1 cellular context compared by ENCODE assay signal in the genomic region with DNA sequence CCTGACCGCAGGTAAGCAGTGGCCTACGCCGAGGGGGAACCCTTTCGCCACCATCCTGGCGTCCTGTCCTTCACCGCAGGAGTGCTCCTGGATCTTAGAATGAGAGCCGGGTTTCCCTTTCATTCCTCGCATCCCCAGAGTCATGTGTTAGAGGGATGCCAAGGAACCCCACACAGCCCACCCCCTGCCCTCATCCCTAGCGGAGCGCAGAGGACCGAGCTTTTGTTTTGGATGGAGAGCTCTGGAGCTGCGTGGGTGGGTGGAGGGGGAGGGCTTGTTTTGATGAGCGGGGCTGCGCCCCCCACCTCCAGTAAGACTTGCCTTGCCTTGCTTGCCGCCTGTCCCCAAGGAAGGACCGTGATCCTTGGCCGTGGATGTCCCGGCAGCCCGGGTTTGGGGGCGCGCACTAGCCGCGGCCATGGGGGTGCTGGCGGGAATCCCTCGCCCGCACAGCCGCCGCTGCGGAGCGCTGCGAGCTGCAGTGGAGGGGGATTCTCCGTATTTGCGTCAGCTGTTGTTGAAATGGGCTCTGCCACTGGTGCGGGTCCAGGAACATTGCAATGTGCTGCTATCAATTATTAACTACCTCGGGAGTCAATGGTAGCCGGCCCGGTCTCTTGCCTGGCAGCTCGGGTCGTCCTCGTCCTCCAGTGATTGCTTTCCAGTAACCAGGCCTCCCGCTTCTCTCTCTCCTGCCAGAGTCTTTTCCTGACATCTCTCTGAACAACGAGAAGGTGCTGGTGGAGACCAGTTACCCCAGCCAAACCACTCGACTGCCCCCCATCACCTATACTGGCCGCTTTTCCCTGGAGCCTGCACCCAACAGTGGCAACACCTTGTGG.
TF ChIP-seq lines count a peak whose summit lies in the region.

No MANE protein-coding gene starts in this region.

TF ChIP-seq in K562, 482 proteins besides CTCF, POLR2A, EP300 and RAD21 (continued from another document and continues in another):
- TF ChIP-seq ETV5 (CRISPR knock-in tag; IDR thresholded peaks at IDR 0.05; ENCODE audit: low read depth) (no peak), NRF1 (conservative IDR thresholded peaks at IDR 0.05 in 1 of 2, IDR thresholded peaks at IDR 0.05 in 1 of 2) (no peak), BACH1 (tag; IDR thresholded peaks at IDR 0.05) (no peak), NFIC (IDR thresholded peaks at IDR 0.05) (peak; percentile 23), FOXJ3 (CRISPR knock-in tag; IDR thresholded peaks at IDR 0.05) (no peak), DDX20 (tag; IDR thresholded peaks at IDR 0.05; ENCODE audit: low read depth) (no peak), ZEB2 (IDR thresholded peaks at IDR 0.05) (no peak), ZNF551 (CRISPR knock-in tag; IDR thresholded peaks at IDR 0.05) (no peak), TEAD4 (IDR thresholded peaks at IDR 0.05; ENCODE audit: low read length) (no peak; the same call in 1 of the 2 replicates), TEAD4 (CRISPR knock-in tag; IDR thresholded peaks at IDR 0.05; ENCODE audit: borderline replicate concordance) (0 out of 2 replicates have a peak, but pooled peaks have one; percentile 16), SMAD2 (IDR thresholded peaks at IDR 0.05; ENCODE audit: low read depth, low read length) (no peak), DIDO1 (tag; IDR thresholded peaks at IDR 0.05; ENCODE audit: low read depth) (no peak), POLR2G (IDR thresholded peaks at IDR 0.05; ENCODE audit: low read depth, low read length) (peak; percentile 69), MEF2A (IDR thresholded peaks at IDR 0.05; ENCODE audit: control insufficient read depth, low read depth, low read length) (peak; percentile 1; the same call in 1 of the 2 replicates), NFE2L1 (tag; IDR thresholded peaks at IDR 0.05; ENCODE audit: borderline replicate concordance, low read depth) (no peak), XRCC4 (IDR thresholded peaks at IDR 0.05; ENCODE audit: extremely low read depth, insufficient read depth, insufficient read length) (no peak), ESRRA (IDR thresholded peaks at IDR 0.05; ENCODE audit: borderline replicate concordance, low read depth) (no peak), LCOR (CRISPR knock-in tag; IDR thresholded peaks at IDR 0.05) (peak; percentile 96), TSC22D4 (tag; IDR thresholded peaks at IDR 0.05) (no peak), RUNX1 (IDR thresholded peaks at IDR 0.05; ENCODE audit: low read depth) (no peak), SUPT5H (IDR thresholded peaks at IDR 0.05) (peak; percentile 94), ZNF282 (CRISPR knock-in tag; IDR thresholded peaks at IDR 0.05) (peak; percentile 55; the same call in 1 of the 2 replicates), ZNF217 (CRISPR knock-in tag; IDR thresholded peaks at IDR 0.05) (no peak), ZNF324 (CRISPR knock-in tag; IDR thresholded peaks at IDR 0.05) (no peak), CHD1 (IDR thresholded peaks at IDR 0.05; ENCODE audit: low read length) (peak; percentile 95), RFX5 (IDR thresholded peaks at IDR 0.05; ENCODE audit: low read depth, low read length) (no peak), TCF3 (CRISPR knock-in tag; IDR thresholded peaks at IDR 0.05) (no peak), ZNF785 (CRISPR knock-in tag; IDR thresholded peaks at IDR 0.05) (no peak), TOE1 (IDR thresholded peaks at IDR 0.05; ENCODE audit: borderline replicate concordance) (peak; percentile 18; the same call in 1 of the 2 replicates), TOE1 (CRISPR knock-in tag; IDR thresholded peaks at IDR 0.05; ENCODE audit: borderline replicate concordance, low read depth) (no peak), ZNF764 (CRISPR knock-in tag; IDR thresholded peaks at IDR 0.05; ENCODE audit: low read depth) (no peak), CEBPG (CRISPR knock-in tag; IDR thresholded peaks at IDR 0.05) (no peak), CEBPG (tag; conservative IDR thresholded peaks at IDR 0.05 in 1 of 2, IDR thresholded peaks at IDR 0.05 in 1 of 2) (no peak), ZNF780A (CRISPR knock-in tag; IDR thresholded peaks at IDR 0.05) (no peak), ZNF274 (IDR thresholded peaks at IDR 0.05; ENCODE audit: borderline replicate concordance, low read depth, low read length) (0 out of 2 replicates have a peak, but pooled peaks have one; percentile 17), PTTG1 (tag; IDR thresholded peaks at IDR 0.05; ENCODE audit: low read depth) (no peak), MCM7 (IDR thresholded peaks at IDR 0.05) (no peak)
- TF ChIP-seq, protein P1, sequence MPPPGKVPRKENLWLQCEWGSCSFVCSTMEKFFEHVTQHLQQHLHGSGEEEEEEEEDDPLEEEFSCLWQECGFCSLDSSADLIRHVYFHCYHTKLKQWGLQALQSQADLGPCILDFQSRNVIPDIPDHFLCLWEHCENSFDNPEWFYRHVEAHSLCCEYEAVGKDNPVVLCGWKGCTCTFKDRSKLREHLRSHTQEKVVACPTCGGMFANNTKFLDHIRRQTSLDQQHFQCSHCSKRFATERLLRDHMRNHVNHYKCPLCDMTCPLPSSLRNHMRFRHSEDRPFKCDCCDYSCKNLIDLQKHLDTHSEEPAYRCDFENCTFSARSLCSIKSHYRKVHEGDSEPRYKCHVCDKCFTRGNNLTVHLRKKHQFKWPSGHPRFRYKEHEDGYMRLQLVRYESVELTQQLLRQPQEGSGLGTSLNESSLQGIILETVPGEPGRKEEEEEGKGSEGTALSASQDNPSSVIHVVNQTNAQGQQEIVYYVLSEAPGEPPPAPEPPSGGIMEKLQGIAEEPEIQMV (tag; conservative IDR thresholded peaks at IDR 0.05; ENCODE audit: low read depth), result no peak
- TF ChIP-seq, protein P2, sequence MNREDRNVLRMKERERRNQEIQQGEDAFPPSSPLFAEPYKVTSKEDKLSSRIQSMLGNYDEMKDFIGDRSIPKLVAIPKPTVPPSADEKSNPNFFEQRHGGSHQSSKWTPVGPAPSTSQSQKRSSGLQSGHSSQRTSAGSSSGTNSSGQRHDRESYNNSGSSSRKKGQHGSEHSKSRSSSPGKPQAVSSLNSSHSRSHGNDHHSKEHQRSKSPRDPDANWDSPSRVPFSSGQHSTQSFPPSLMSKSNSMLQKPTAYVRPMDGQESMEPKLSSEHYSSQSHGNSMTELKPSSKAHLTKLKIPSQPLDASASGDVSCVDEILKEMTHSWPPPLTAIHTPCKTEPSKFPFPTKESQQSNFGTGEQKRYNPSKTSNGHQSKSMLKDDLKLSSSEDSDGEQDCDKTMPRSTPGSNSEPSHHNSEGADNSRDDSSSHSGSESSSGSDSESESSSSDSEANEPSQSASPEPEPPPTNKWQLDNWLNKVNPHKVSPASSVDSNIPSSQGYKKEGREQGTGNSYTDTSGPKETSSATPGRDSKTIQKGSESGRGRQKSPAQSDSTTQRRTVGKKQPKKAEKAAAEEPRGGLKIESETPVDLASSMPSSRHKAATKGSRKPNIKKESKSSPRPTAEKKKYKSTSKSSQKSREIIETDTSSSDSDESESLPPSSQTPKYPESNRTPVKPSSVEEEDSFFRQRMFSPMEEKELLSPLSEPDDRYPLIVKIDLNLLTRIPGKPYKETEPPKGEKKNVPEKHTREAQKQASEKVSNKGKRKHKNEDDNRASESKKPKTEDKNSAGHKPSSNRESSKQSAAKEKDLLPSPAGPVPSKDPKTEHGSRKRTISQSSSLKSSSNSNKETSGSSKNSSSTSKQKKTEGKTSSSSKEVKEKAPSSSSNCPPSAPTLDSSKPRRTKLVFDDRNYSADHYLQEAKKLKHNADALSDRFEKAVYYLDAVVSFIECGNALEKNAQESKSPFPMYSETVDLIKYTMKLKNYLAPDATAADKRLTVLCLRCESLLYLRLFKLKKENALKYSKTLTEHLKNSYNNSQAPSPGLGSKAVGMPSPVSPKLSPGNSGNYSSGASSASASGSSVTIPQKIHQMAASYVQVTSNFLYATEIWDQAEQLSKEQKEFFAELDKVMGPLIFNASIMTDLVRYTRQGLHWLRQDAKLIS (CRISPR knock-in tag; IDR thresholded peaks at IDR 0.05), result no peak
- TF ChIP-seq, protein P3, sequence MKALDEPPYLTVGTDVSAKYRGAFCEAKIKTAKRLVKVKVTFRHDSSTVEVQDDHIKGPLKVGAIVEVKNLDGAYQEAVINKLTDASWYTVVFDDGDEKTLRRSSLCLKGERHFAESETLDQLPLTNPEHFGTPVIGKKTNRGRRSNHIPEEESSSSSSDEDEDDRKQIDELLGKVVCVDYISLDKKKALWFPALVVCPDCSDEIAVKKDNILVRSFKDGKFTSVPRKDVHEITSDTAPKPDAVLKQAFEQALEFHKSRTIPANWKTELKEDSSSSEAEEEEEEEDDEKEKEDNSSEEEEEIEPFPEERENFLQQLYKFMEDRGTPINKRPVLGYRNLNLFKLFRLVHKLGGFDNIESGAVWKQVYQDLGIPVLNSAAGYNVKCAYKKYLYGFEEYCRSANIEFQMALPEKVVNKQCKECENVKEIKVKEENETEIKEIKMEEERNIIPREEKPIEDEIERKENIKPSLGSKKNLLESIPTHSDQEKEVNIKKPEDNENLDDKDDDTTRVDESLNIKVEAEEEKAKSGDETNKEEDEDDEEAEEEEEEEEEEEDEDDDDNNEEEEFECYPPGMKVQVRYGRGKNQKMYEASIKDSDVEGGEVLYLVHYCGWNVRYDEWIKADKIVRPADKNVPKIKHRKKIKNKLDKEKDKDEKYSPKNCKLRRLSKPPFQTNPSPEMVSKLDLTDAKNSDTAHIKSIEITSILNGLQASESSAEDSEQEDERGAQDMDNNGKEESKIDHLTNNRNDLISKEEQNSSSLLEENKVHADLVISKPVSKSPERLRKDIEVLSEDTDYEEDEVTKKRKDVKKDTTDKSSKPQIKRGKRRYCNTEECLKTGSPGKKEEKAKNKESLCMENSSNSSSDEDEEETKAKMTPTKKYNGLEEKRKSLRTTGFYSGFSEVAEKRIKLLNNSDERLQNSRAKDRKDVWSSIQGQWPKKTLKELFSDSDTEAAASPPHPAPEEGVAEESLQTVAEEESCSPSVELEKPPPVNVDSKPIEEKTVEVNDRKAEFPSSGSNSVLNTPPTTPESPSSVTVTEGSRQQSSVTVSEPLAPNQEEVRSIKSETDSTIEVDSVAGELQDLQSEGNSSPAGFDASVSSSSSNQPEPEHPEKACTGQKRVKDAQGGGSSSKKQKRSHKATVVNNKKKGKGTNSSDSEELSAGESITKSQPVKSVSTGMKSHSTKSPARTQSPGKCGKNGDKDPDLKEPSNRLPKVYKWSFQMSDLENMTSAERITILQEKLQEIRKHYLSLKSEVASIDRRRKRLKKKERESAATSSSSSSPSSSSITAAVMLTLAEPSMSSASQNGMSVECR (CRISPR knock-in tag; IDR thresholded peaks at IDR 0.05), result no peak; the same call in 1 of the 2 replicates
- TF ChIP-seq, protein P4, sequence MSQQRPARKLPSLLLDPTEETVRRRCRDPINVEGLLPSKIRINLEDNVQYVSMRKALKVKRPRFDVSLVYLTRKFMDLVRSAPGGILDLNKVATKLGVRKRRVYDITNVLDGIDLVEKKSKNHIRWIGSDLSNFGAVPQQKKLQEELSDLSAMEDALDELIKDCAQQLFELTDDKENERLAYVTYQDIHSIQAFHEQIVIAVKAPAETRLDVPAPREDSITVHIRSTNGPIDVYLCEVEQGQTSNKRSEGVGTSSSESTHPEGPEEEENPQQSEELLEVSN (IDR thresholded peaks at IDR 0.05; ENCODE audit: borderline replicate concordance in 1 of 2, extremely low read depth in 1 of 2, insufficient read depth in 1 of 2, insufficient read length in 1 of 2, low read depth in 1 of 2, low read length in 1 of 2, poor library complexity in 1 of 2, severe bottlenecking in 1 of 2), result no peak
- TF ChIP-seq, protein P5, sequence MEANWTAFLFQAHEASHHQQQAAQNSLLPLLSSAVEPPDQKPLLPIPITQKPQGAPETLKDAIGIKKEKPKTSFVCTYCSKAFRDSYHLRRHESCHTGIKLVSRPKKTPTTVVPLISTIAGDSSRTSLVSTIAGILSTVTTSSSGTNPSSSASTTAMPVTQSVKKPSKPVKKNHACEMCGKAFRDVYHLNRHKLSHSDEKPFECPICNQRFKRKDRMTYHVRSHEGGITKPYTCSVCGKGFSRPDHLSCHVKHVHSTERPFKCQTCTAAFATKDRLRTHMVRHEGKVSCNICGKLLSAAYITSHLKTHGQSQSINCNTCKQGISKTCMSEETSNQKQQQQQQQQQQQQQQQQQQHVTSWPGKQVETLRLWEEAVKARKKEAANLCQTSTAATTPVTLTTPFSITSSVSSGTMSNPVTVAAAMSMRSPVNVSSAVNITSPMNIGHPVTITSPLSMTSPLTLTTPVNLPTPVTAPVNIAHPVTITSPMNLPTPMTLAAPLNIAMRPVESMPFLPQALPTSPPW (CRISPR knock-in tag; IDR thresholded peaks at IDR 0.05), result no peak
- TF ChIP-seq, protein P6, sequence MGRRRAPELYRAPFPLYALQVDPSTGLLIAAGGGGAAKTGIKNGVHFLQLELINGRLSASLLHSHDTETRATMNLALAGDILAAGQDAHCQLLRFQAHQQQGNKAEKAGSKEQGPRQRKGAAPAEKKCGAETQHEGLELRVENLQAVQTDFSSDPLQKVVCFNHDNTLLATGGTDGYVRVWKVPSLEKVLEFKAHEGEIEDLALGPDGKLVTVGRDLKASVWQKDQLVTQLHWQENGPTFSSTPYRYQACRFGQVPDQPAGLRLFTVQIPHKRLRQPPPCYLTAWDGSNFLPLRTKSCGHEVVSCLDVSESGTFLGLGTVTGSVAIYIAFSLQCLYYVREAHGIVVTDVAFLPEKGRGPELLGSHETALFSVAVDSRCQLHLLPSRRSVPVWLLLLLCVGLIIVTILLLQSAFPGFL (CRISPR knock-in tag; IDR thresholded peaks at IDR 0.05), result no peak; the same call in 1 of the 2 replicates
- TF ChIP-seq, protein P7, sequence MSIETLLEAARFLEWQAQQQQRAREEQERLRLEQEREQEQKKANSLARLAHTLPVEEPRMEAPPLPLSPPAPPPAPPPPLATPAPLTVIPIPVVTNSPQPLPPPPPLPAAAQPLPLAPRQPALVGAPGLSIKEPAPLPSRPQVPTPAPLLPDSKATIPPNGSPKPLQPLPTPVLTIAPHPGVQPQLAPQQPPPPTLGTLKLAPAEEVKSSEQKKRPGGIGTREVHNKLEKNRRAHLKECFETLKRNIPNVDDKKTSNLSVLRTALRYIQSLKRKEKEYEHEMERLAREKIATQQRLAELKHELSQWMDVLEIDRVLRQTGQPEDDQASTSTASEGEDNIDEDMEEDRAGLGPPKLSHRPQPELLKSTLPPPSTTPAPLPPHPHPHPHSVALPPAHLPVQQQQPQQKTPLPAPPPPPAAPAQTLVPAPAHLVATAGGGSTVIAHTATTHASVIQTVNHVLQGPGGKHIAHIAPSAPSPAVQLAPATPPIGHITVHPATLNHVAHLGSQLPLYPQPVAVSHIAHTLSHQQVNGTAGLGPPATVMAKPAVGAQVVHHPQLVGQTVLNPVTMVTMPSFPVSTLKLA (conservative IDR thresholded peaks at IDR 0.05), result no peak
